Comparison of ENCODE assay signal across 1 cellular context in genomic region chr20:19964289-19965263, GRCh38.
TF ChIP-seq lines count a peak whose summit lies in the region.

No MANE protein-coding gene starts in this region.

TF ChIP-seq in HepG2, 621 proteins besides CTCF, POLR2A, EP300 and RAD21 (continued from another document and continues in another):
- TF ChIP-seq ZNF513 (CRISPR knock-in tag; conservative IDR thresholded peaks at IDR 0.05) (0 out of 2 replicates have a peak, but pooled peaks have one; percentile 15), ZNF605 (CRISPR knock-in tag; IDR thresholded peaks at IDR 0.05) (peak; percentile 100), ZNF180 (CRISPR knock-in tag; IDR thresholded peaks at IDR 0.05; ENCODE audit: borderline replicate concordance, low read depth) (no peak; the same call in 1 of the 2 replicates), GATA4 (IDR thresholded peaks at IDR 0.05; ENCODE audit: borderline replicate concordance, low read depth) (peak; percentile 96), ZNF34 (CRISPR knock-in tag; IDR thresholded peaks at IDR 0.05; ENCODE audit: borderline replicate concordance) (peak; percentile 92; the same call in 1 of the 2 replicates), NONO (IDR thresholded peaks at IDR 0.05) (no peak), NONO (CRISPR knock-in tag; conservative IDR thresholded peaks at IDR 0.05) (peak; percentile 100), PHF8 (CRISPR knock-in tag; IDR thresholded peaks at IDR 0.05) (peak; percentile 68), TOPORS (CRISPR knock-in tag; IDR thresholded peaks at IDR 0.05) (peak; percentile 99), KIAA2018 (CRISPR knock-in tag; IDR thresholded peaks at IDR 0.05; ENCODE audit: borderline replicate concordance) (peak; percentile 98), ADNP (CRISPR knock-in tag; IDR thresholded peaks at IDR 0.05) (no peak; the same call in 1 of the 2 replicates), GABPA (IDR thresholded peaks at IDR 0.05; ENCODE audit: low read depth, low read length) (no peak), GABPA (CRISPR knock-in tag; IDR thresholded peaks at IDR 0.05; ENCODE audit: low read depth) (peak; percentile 84), ZIK1 (CRISPR knock-in tag; IDR thresholded peaks at IDR 0.05; ENCODE audit: borderline replicate concordance, low read depth) (peak; percentile 100), ZUFSP (CRISPR knock-in tag; IDR thresholded peaks at IDR 0.05; ENCODE audit: borderline replicate concordance) (no peak), ISL2 (CRISPR knock-in tag; IDR thresholded peaks at IDR 0.05) (peak; percentile 97), ZBTB20 (CRISPR knock-in tag; IDR thresholded peaks at IDR 0.05; ENCODE audit: borderline replicate concordance, low read depth) (peak; percentile 100), MEIS2 (CRISPR knock-in tag; IDR thresholded peaks at IDR 0.05) (peak; percentile 100), SOX13 (IDR thresholded peaks at IDR 0.05) (peak; percentile 98), SOX13 (CRISPR knock-in tag; conservative IDR thresholded peaks at IDR 0.05 in 1 of 2, IDR thresholded peaks at IDR 0.05 in 1 of 2) (peak in 1 of 2 experiments; percentile 99; a peak in 2 of 4 replicates), TBP (CRISPR knock-in tag; IDR thresholded peaks at IDR 0.05) (no peak), ZNF570 (CRISPR knock-in tag; IDR thresholded peaks at IDR 0.05; ENCODE audit: borderline replicate concordance) (peak; percentile 97), ZBTB14 (CRISPR knock-in tag; IDR thresholded peaks at IDR 0.05) (no peak), KDM5B (CRISPR knock-in tag; IDR thresholded peaks at IDR 0.05; ENCODE audit: borderline replicate concordance) (peak; percentile 100), JUND (CRISPR knock-in tag; IDR thresholded peaks at IDR 0.05) (peak; percentile 98), E2F2 (CRISPR knock-in tag; IDR thresholded peaks at IDR 0.05; ENCODE audit: borderline replicate concordance) (peak; percentile 99; the same call in 1 of the 2 replicates), ZNF775 (CRISPR knock-in tag; IDR thresholded peaks at IDR 0.05; ENCODE audit: borderline replicate concordance) (peak; percentile 98), SKI (IDR thresholded peaks at IDR 0.05; ENCODE audit: partially characterized antibody) (peak; percentile 99), MEIS1 (CRISPR knock-in tag; IDR thresholded peaks at IDR 0.05; ENCODE audit: borderline replicate concordance) (peak; percentile 100), RELA (CRISPR knock-in tag; IDR thresholded peaks at IDR 0.05) (peak; percentile 50; the same call in 1 of the 2 replicates), NCOA2 (CRISPR knock-in tag; IDR thresholded peaks at IDR 0.05) (peak; percentile 99), SMAD1 (CRISPR knock-in tag; IDR thresholded peaks at IDR 0.05; ENCODE audit: borderline replicate concordance, low read depth) (peak; percentile 98; the same call in 1 of the 2 replicates), NR3C1 (CRISPR knock-in tag; IDR thresholded peaks at IDR 0.05) (no peak), ZC3H4 (CRISPR knock-in tag; IDR thresholded peaks at IDR 0.05; ENCODE audit: borderline replicate concordance) (0 out of 2 replicates have a peak, but pooled peaks have one; percentile 74), GATAD1 (CRISPR knock-in tag; IDR thresholded peaks at IDR 0.05) (peak; percentile 91), YEATS2 (CRISPR knock-in tag; IDR thresholded peaks at IDR 0.05; ENCODE audit: borderline replicate concordance) (peak; percentile 96; the same call in 1 of the 2 replicates), DNMT3B (CRISPR knock-in tag; conservative IDR thresholded peaks at IDR 0.05) (peak; percentile 100), JARID2 (CRISPR knock-in tag; IDR thresholded peaks at IDR 0.05; ENCODE audit: insufficient replicate concordance) (peak; percentile 100), DR1 (CRISPR knock-in tag; IDR thresholded peaks at IDR 0.05) (no peak; the same call in 1 of the 2 replicates), ZBTB46 (CRISPR knock-in tag; IDR thresholded peaks at IDR 0.05; ENCODE audit: borderline replicate concordance) (peak; percentile 91; the same call in 1 of the 2 replicates), TEF (CRISPR knock-in tag; IDR thresholded peaks at IDR 0.05) (peak; percentile 97), PRDM10 (CRISPR knock-in tag; IDR thresholded peaks at IDR 0.05; ENCODE audit: low read depth) (peak; percentile 95), SRSF9 (IDR thresholded peaks at IDR 0.05; ENCODE audit: borderline replicate concordance, insufficient read depth, low read depth, low read length, poor library complexity, severe bottlenecking) (no peak)
